ENCODE assay signal across 8 cellular contexts in genomic region chr4:70714061-70714468, GRCh38. TPM values are rescaled to one million over a fixed set of nuclear protein-coding genes. Genes with fewer than 3 reads are reported as not detected.
DNase-seq lines count a peak whose midpoint lies in the region; ATAC-seq, FAIRE-seq and TF ChIP-seq lines count a peak whose summit lies in the region.

No MANE protein-coding gene starts in this region.

- no peak overlapping the region for H3K4me3 ChIP-seq in trophoblast cell (ENCODE audit: low read depth, low read length)

- H3K27ac ChIP-seq in trophoblast cell (ENCODE audit: low read depth, low read length), result no peak overlapping the region

- no peak overlapping the region for H2BK12ac ChIP-seq in trophoblast cell (ENCODE audit: low read length)

- peak overlapping the region; percentile 91 for H3K23ac ChIP-seq in trophoblast cell (ENCODE audit: low read length)

- no peaks in the 10 kb centered on the region for H3K9me3 ChIP-seq in trophoblast cell (ENCODE audit: insufficient read depth, low read depth, low read length)

- intact Hi-C loops in activated T-helper 2 cell treated with anti-CD3 and anti-CD28 coated beads, Interferon-gamma antibody, Interleukin-2, Interleukin-4, amounts not matched to agents 10 μg/mL and 5 μg/mL and 100 μg/mL, durations not matched to agents 14 hours and 24 hours and 36 hours (cut with micrococcal nuclease), result no loop called here

- H2AFZ ChIP-seq in trophoblast cell (ENCODE audit: insufficient read depth, low read length, poor library complexity), result no peak overlapping the region

- H3K14ac ChIP-seq in trophoblast cell (ENCODE audit: low read length), result no peak overlapping the region

- ATAC-seq in GM19035 (IDR thresholded peaks at IDR 0.05; ENCODE audit: unreplicated experiment) (peak; percentile 38), HG02852 (IDR thresholded peaks at IDR 0.05; ENCODE audit: unreplicated experiment) (peak; percentile 27)

- H3K18ac ChIP-seq in trophoblast cell (ENCODE audit: low read length), result no peak overlapping the region

- no peak overlapping the region for H4K12ac ChIP-seq in trophoblast cell (ENCODE audit: low read depth, low read length)

- FAIRE-seq in RCC 7860 (lab: Jason Lieb, UNC) (peak; percentile 62), H54 (lab: Jason Lieb, UNC) (no peak)

- no peak overlapping the region for H4K8ac ChIP-seq in trophoblast cell (ENCODE audit: low read depth, low read length)

- no peak overlapping the region for H4K91ac ChIP-seq in trophoblast cell (ENCODE audit: low read depth, low read length)

- no peaks in the 10 kb centered on the region for H3K36me3 ChIP-seq in trophoblast cell (ENCODE audit: control insufficient read depth in 1 of 2, insufficient read depth in 2 of 2, low read length in 2 of 2)

- no peak overlapping the region for H3K4me3 Mint-ChIP-seq in activated T-helper 2 cell treated with anti-CD3 and anti-CD28 coated beads, Interferon-gamma antibody, Interleukin-2, Interleukin-4, amounts not matched to agents 10 μg/mL and 5 μg/mL and 100 μg/mL, durations not matched to agents 14 hours and 24 hours and 36 hours (ENCODE audit: low read depth)

- no peak for TF ChIP-seq POLR2A in H54 (IDR thresholded peaks at IDR 0.05; ENCODE audit: low read depth, low read length)

- no peaks in the 10 kb centered on the region for H3K79me2 ChIP-seq in trophoblast cell (ENCODE audit: control insufficient read depth, insufficient read depth, low read length, poor library complexity)

- H3K4me1 Mint-ChIP-seq in activated T-helper 2 cell treated with anti-CD3 and anti-CD28 coated beads, Interferon-gamma antibody, Interleukin-2, Interleukin-4, amounts not matched to agents 10 μg/mL and 5 μg/mL and 100 μg/mL, durations not matched to agents 14 hours and 24 hours and 36 hours (ENCODE audit: low read depth), result peaks cover 40% of the 10 kb centered on the region

- H3K27ac Mint-ChIP-seq in activated T-helper 2 cell treated with anti-CD3 and anti-CD28 coated beads, Interferon-gamma antibody, Interleukin-2, Interleukin-4, amounts not matched to agents 10 μg/mL and 5 μg/mL and 100 μg/mL, durations not matched to agents 14 hours and 24 hours and 36 hours, result no peak overlapping the region

- no CpG with 5 or more reads among the region's 3 CpGs for WGBS in trophoblast cell (ENCODE audit: extremely low coverage, insufficient coverage, insufficient read length)

- peaks cover 0 to 2% of the 10 kb centered on the region in 2 experiments for H3K4me1 ChIP-seq in trophoblast cell (ENCODE audit: control insufficient read depth in 1 of 2, insufficient read depth in 2 of 2, low read length in 2 of 2)

- H3K4me2 ChIP-seq in trophoblast cell (ENCODE audit: low read length), result no peak overlapping the region

- H2BK5ac ChIP-seq in trophoblast cell (ENCODE audit: low read depth, low read length, poor library complexity), result no peak overlapping the region

- no peaks in the 10 kb centered on the region for H3K9me3 Mint-ChIP-seq in activated T-helper 2 cell treated with anti-CD3 and anti-CD28 coated beads, Interferon-gamma antibody, Interleukin-2, Interleukin-4, amounts not matched to agents 10 μg/mL and 5 μg/mL and 100 μg/mL, durations not matched to agents 14 hours and 24 hours and 36 hours

- no peaks in the 10 kb centered on the region for H3K79me1 ChIP-seq in trophoblast cell (ENCODE audit: low read length)

- H3K9ac ChIP-seq in trophoblast cell (ENCODE audit: low read length), result no peak overlapping the region

- no peak overlapping the region for H2AK5ac ChIP-seq in trophoblast cell (ENCODE audit: low read length)

- H3K4ac ChIP-seq in trophoblast cell (ENCODE audit: low read depth, low read length), result no peak overlapping the region

- no peaks in the 10 kb centered on the region for H3K27me3 Mint-ChIP-seq in activated T-helper 2 cell treated with anti-CD3 and anti-CD28 coated beads, Interferon-gamma antibody, Interleukin-2, Interleukin-4, amounts not matched to agents 10 μg/mL and 5 μg/mL and 100 μg/mL, durations not matched to agents 14 hours and 24 hours and 36 hours (ENCODE audit: low read depth)

- no peaks in the 10 kb centered on the region for H3K36me3 Mint-ChIP-seq in activated T-helper 2 cell treated with anti-CD3 and anti-CD28 coated beads, Interferon-gamma antibody, Interleukin-2, Interleukin-4, amounts not matched to agents 10 μg/mL and 5 μg/mL and 100 μg/mL, durations not matched to agents 14 hours and 24 hours and 36 hours (ENCODE audit: low read depth)

- peak; percentile 37 for DNase-seq in RCC 7860 (ENCODE audit: low spot score)
- peak in 1 of 2 donors; percentile 25 for DNase-seq in trophoblast cell
- DNase-seq in SW 1271 (lab: John Stamatoyannopoulos, UW), result no peak
- DNase-seq in H54 (ENCODE audit: insufficient read length, low spot score), result no peak
- DNase-seq in NCI-H524 treated with DMSO at 0.1 percent for 48 hours (lab: John Stamatoyannopoulos, UW), result no peak
- no peak for DNase-seq in activated T-helper 2 cell treated with anti-CD3 and anti-CD28 coated beads, Interferon-gamma antibody, Interleukin-2, Interleukin-4, amounts not matched to agents 10 μg/mL and 5 μg/mL and 100 μg/mL, durations not matched to agents 14 hours and 24 hours and 36 hours (ENCODE audit: low spot score)

- H2BK120ac ChIP-seq in trophoblast cell (ENCODE audit: insufficient read depth, low read length, poor library complexity), result no peak overlapping the region

- H3K27me3 ChIP-seq in trophoblast cell (ENCODE audit: insufficient read depth, low read length), result no peaks in the 10 kb centered on the region

RNA-seq across cellular contexts. Expression of gene RUFY3, which starts 7.7 kb away (rescaled TPM):
- polyA plus RNA-seq in trophoblast cell (2013), result 22.8 and 24.6 TPM in 2 replicates
- total RNA-seq in activated T-helper 2 cell treated with anti-CD3 and anti-CD28 coated beads, Interferon-gamma antibody, Interleukin-2, Interleukin-4, amounts not matched to agents 10 μg/mL and 5 μg/mL and 100 μg/mL, durations not matched to agents 14 hours and 24 hours and 36 hours, result 20.5 and 22.3 TPM in 2 replicates

RNA-seq across cellular contexts. Expression of gene UTP3, which starts 25.7 kb away (rescaled TPM):
- 26.5 and 27.7 TPM in 2 replicates for polyA plus RNA-seq in trophoblast cell (2013)
- 44.1 and 46.3 TPM in 2 replicates for total RNA-seq in activated T-helper 2 cell treated with anti-CD3 and anti-CD28 coated beads, Interferon-gamma antibody, Interleukin-2, Interleukin-4, amounts not matched to agents 10 μg/mL and 5 μg/mL and 100 μg/mL, durations not matched to agents 14 hours and 24 hours and 36 hours

RNA-seq across cellular contexts. Expression of gene JCHAIN, which starts 47.8 kb away (rescaled TPM):
- polyA plus RNA-seq in trophoblast cell (2013), result not detected in 2 replicates
- not detected in 2 replicates for total RNA-seq in activated T-helper 2 cell treated with anti-CD3 and anti-CD28 coated beads, Interferon-gamma antibody, Interleukin-2, Interleukin-4, amounts not matched to agents 10 μg/mL and 5 μg/mL and 100 μg/mL, durations not matched to agents 14 hours and 24 hours and 36 hours
